Comparison of ENCODE assay signal across 1 cellular context in the genomic region with DNA sequence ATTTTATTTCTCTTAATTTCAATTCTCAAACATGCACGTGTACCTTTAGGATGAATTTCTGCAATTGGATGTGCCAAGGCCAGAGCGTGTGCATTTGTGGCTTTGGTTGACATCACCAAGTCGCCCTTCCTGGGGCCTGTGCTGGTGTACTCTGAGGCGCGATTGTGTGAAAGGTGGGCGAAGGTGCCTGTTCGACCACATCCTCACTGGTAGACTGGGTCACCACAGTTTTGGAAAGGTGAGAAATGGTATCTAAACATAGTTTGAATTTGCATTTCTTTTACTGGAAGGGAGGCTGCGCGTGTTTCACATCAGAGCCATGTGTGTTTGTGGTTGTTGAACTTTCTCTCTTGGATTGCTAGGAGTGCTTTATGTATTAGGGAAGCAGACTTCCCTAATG.
TF ChIP-seq lines count a peak whose summit lies in the region.

No MANE protein-coding gene starts in this region.

TF ChIP-seq in H1, 55 proteins besides CTCF, POLR2A, EP300 and RAD21:
- no peak for TF ChIP-seq TCF12 (IDR thresholded peaks at IDR 0.05; ENCODE audit: low read depth, low read length)
- TF ChIP-seq CEBPB (IDR thresholded peaks at IDR 0.05; ENCODE audit: low read depth, low read length) = no peak
- no peak for TF ChIP-seq RXRA (IDR thresholded peaks at IDR 0.05; ENCODE audit: insufficient read depth, low read depth, low read length)
- TF ChIP-seq JUND (IDR thresholded peaks at IDR 0.05; ENCODE audit: low read length) = no peak
- TF ChIP-seq EZH2 (IDR thresholded peaks at IDR 0.05; ENCODE audit: low read depth, low read length, severe bottlenecking) = no peak
- no peak for TF ChIP-seq JUN (IDR thresholded peaks at IDR 0.05; ENCODE audit: low read depth, low read length)
- TF ChIP-seq EGR1 (IDR thresholded peaks at IDR 0.05; ENCODE audit: borderline replicate concordance, low read depth, low read length) = no peak
- no peak for TF ChIP-seq TEAD4 (IDR thresholded peaks at IDR 0.05; ENCODE audit: low read depth, low read length)
- TF ChIP-seq RFX5 (IDR thresholded peaks at IDR 0.05; ENCODE audit: borderline replicate concordance, low read depth, low read length) = no peak
